ENCODE assay signal across 10 cellular contexts in genomic region chr20:3041818-3042504, GRCh38. TPM values are rescaled to one million over a fixed set of nuclear protein-coding genes. Genes with fewer than 3 reads are reported as not detected.
DNase-seq lines count a peak whose midpoint lies in the region; ATAC-seq and TF ChIP-seq lines count a peak whose summit lies in the region.
"Had no signal": no experiment of that assay in that cellular context is flagged by ENCODE, and none has a peak within 500 bp of the region (broad histone marks: within the 10 kb centered on the region; RNA-seq: fewer than 3 reads in every experiment).

No MANE protein-coding gene starts in this region.

- H4K20me1 ChIP-seq in osteoblast (ENCODE audit: insufficient read depth, low read length), result no peaks in the 10 kb centered on the region

- no peak for ATAC-seq in GM21367 (IDR thresholded peaks at IDR 0.05; ENCODE audit: unreplicated experiment)

- H3K79me2 ChIP-seq in osteoblast (ENCODE audit: insufficient read depth, low read length), result peaks cover 6% of the 10 kb centered on the region

- no peaks in the 10 kb centered on the region for H3K9me3 ChIP-seq in osteoblast (ENCODE audit: low read depth, low read length)

- no peak for TF ChIP-seq CTCF in epithelial cell of esophagus (IDR thresholded peaks at IDR 0.05; ENCODE audit: insufficient read depth, low read depth, low read length, missing control alignments)
- TF ChIP-seq CTCF in osteoblast (IDR thresholded peaks at IDR 0.05; ENCODE audit: extremely low read depth, low read depth, low read length), result no peak

- DNase-seq in DMS153 treated with DMSO at 0.1 percent for 48 hours (lab: John Stamatoyannopoulos, UW; ENCODE audit: unreplicated experiment) (peak; percentile 49), NCI-H510A (lab: John Stamatoyannopoulos, UW) (peak; percentile 66), epithelial cell of esophagus (ENCODE audit: low read depth) (peak; percentile 14), osteoblast (ENCODE audit: insufficient read length, low spot score, missing footprints) (no peak), AG08396 (ENCODE audit: low spot score) (no peak), posterior cingulate gyrus (no peak), 8988T (no peak)
- DNase-seq: NCI-H524; stimulated activated CD4-positive, alpha-beta T cell treated with anti-CD3 and anti-CD28 coated beads, Interleukin-2, amount 100 ng/mL, for 48 hours had no signal

- intact Hi-C loops in posterior cingulate gyrus (cut with DNase I), result no loop called here

- peaks cover 12% of the 10 kb centered on the region for H3K36me3 ChIP-seq in osteoblast (ENCODE audit: insufficient read depth, low read length)

- H3K27ac ChIP-seq in osteoblast (ENCODE audit: low read depth, low read length), result no peak overlapping the region

- peaks cover 14% of the 10 kb centered on the region for H3K4me1 ChIP-seq in osteoblast (ENCODE audit: insufficient read depth, low read length)

- H3K4me3 ChIP-seq in epithelial cell of esophagus (ENCODE audit: low read length), result no peak overlapping the region
- H3K4me3 ChIP-seq in osteoblast (ENCODE audit: insufficient read depth, low read length), result peak overlapping the region; percentile 26

- peak overlapping the region; percentile 55 for H3K4me2 ChIP-seq in osteoblast (ENCODE audit: insufficient read depth, low read length)

- no peak overlapping the region for H2AFZ ChIP-seq in osteoblast (ENCODE audit: low read length)

- no peaks in the 10 kb centered on the region for H3K27me3 ChIP-seq in osteoblast (ENCODE audit: insufficient read depth, low read length)

RNA-seq across cellular contexts. Expression of gene GNRH2, which starts 1.5 kb away (rescaled TPM):
- 0.29 TPM in 1 of 2 replicates, not detected in the other for total RNA-seq in osteoblast

RNA-seq across cellular contexts. Expression of gene MRPS26, which starts 3.9 kb away (rescaled TPM):
- 20.6 and 21.0 TPM in 2 replicates for total RNA-seq in osteoblast

RNA-seq across cellular contexts. Expression of gene OXT, which starts 29.5 kb away (rescaled TPM):
- total RNA-seq in osteoblast, result not detected in 2 replicates

RNA-seq across cellular contexts. Expression of gene AVP, which starts 42.6 kb away (rescaled TPM):
- total RNA-seq in osteoblast, result not detected in 2 replicates

Comparison
In these comparisons a context has a peak if more than half of its experiments do, and no peak if none do; other contexts are left out.
1. DNase-seq: peak in DMS153 treated with DMSO at 0.1 percent for 48 hours (single experiment), NCI-H510A (single experiment) and epithelial cell of esophagus (single experiment); none in osteoblast (single experiment), AG08396 (single experiment), posterior cingulate gyrus (0 of 10) and 8988T (single experiment).